Comparison of ENCODE assay signal across 1 cellular context in the genomic region with DNA sequence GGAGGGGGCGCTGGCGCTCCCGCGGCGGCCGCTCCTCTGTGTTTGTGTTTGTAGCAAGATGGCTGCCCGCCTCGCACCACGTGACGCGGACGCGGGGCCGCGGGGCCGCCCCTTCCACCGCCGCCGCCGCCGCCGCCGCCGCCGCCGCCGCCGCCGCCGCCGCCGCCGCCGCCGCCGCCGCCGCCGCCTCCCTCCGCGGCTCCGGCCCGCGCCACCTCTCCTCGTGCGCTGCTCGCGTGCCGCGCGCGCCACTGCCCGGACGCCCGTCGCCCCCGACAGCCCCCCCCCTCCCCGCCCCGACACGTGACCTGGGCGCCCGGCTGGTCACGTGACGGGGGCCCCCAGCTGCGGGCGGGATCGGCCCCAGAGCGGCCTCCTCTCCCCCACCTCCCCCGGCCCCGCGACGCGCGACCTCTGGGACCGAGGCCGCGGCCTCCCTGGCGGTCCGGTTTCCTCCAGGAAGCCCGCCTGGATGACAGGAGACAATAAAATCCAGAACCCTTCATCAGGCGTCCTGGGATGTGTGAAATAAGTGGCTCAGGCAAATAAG.
TF ChIP-seq lines count a peak whose summit lies in the region.

A gene with protein sequence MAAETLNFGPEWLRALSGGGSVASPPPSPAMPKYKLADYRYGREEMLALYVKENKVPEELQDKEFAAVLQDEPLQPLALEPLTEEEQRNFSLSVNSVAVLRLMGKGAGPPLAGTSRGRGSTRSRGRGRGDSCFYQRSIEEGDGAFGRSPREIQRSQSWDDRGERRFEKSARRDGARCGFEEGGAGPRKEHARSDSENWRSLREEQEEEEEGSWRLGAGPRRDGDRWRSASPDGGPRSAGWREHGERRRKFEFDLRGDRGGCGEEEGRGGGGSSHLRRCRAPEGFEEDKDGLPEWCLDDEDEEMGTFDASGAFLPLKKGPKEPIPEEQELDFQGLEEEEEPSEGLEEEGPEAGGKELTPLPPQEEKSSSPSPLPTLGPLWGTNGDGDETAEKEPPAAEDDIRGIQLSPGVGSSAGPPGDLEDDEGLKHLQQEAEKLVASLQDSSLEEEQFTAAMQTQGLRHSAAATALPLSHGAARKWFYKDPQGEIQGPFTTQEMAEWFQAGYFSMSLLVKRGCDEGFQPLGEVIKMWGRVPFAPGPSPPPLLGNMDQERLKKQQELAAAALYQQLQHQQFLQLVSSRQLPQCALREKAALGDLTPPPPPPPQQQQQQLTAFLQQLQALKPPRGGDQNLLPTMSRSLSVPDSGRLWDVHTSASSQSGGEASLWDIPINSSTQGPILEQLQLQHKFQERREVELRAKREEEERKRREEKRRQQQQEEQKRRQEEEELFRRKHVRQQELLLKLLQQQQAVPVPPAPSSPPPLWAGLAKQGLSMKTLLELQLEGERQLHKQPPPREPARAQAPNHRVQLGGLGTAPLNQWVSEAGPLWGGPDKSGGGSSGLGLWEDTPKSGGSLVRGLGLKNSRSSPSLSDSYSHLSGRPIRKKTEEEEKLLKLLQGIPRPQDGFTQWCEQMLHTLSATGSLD (N-terminal part only) (minus strand): TSS at position 55 of the 550 bp plus-strand sequence. CDS start 6,012 bp downstream, outside the sequence.

TF ChIP-seq in HepG2, 621 proteins besides CTCF, POLR2A, EP300 and RAD21 (continued from another document and continues in another):
- TF ChIP-seq, protein P1, sequence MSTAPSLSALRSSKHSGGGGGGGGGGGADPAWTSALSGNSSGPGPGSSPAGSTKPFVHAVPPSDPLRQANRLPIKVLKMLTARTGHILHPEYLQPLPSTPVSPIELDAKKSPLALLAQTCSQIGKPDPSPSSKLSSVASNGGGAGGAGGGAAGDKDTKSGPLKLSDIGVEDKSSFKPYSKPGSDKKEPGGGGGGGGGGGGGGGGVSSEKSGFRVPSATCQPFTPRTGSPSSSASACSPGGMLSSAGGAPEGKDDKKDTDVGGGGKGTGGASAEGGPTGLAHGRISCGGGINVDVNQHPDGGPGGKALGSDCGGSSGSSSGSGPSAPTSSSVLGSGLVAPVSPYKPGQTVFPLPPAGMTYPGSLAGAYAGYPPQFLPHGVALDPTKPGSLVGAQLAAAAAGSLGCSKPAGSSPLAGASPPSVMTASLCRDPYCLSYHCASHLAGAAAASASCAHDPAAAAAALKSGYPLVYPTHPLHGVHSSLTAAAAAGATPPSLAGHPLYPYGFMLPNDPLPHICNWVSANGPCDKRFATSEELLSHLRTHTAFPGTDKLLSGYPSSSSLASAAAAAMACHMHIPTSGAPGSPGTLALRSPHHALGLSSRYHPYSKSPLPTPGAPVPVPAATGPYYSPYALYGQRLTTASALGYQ (CRISPR knock-in tag; IDR thresholded peaks at IDR 0.05): no peak
- TF ChIP-seq ZNF558 (CRISPR knock-in tag; IDR thresholded peaks at IDR 0.05; ENCODE audit: borderline replicate concordance) (0 out of 2 replicates have a peak, but pooled peaks have one; percentile 5), PHF20 (CRISPR knock-in tag; IDR thresholded peaks at IDR 0.05) (peak; percentile 30; the same call in 1 of the 2 replicates), SSRP1 (CRISPR knock-in tag; IDR thresholded peaks at IDR 0.05) (no peak), MAFK (conservative IDR thresholded peaks at IDR 0.05 in 1 of 2, IDR thresholded peaks at IDR 0.05 in 1 of 2; ENCODE audit: low read length in 2 of 2) (no peak), MYC (CRISPR knock-in tag; IDR thresholded peaks at IDR 0.05; ENCODE audit: borderline replicate concordance) (peak; percentile 55), WIZ (CRISPR knock-in tag; IDR thresholded peaks at IDR 0.05) (no peak), SALL1 (CRISPR knock-in tag; IDR thresholded peaks at IDR 0.05) (peak; percentile 42), MIER2 (CRISPR knock-in tag; IDR thresholded peaks at IDR 0.05) (no peak), NR2C2 (CRISPR knock-in tag; IDR thresholded peaks at IDR 0.05; ENCODE audit: borderline replicate concordance) (0 out of 2 replicates have a peak, but pooled peaks have one; percentile 8), PAWR (CRISPR knock-in tag; IDR thresholded peaks at IDR 0.05; ENCODE audit: borderline replicate concordance) (no peak), YY1 (IDR thresholded peaks at IDR 0.05; ENCODE audit: insufficient read depth, insufficient replicate concordance, low read depth, low read length) (peak; percentile 84), ZBTB7B (CRISPR knock-in tag; IDR thresholded peaks at IDR 0.05) (0 out of 2 replicates have a peak, but pooled peaks have one; percentile 36), ZNF430 (CRISPR knock-in tag; IDR thresholded peaks at IDR 0.05) (no peak; the same call in 1 of the 2 replicates), HDAC1 (CRISPR knock-in tag; IDR thresholded peaks at IDR 0.05) (peak; percentile 34; the same call in 1 of the 2 replicates), ZNF432 (CRISPR knock-in tag; IDR thresholded peaks at IDR 0.05; ENCODE audit: borderline replicate concordance) (no peak), ZNF343 (CRISPR knock-in tag; IDR thresholded peaks at IDR 0.05) (no peak), KAT8 (CRISPR knock-in tag; IDR thresholded peaks at IDR 0.05) (no peak), PPARG (CRISPR knock-in tag; conservative IDR thresholded peaks at IDR 0.05) (0 out of 2 replicates have a peak, but pooled peaks have one; percentile 28), RCOR2 (CRISPR knock-in tag; IDR thresholded peaks at IDR 0.05) (0 out of 2 replicates have a peak, but pooled peaks have one; percentile 44), SP4 (CRISPR knock-in tag; IDR thresholded peaks at IDR 0.05) (0 out of 2 replicates have a peak, but pooled peaks have one; percentile 34), JARID2 (CRISPR knock-in tag; IDR thresholded peaks at IDR 0.05; ENCODE audit: insufficient replicate concordance) (no peak), ZFX (CRISPR knock-in tag; IDR thresholded peaks at IDR 0.05; ENCODE audit: low read depth) (peak; percentile 63), ATF7-NPFF (CRISPR knock-in tag; IDR thresholded peaks at IDR 0.05; ENCODE audit: low read depth) (no peak), RAD51 (IDR thresholded peaks at IDR 0.05; ENCODE audit: borderline replicate concordance) (peak; percentile 72; the same call in 1 of the 2 replicates)
- TF ChIP-seq, protein P2, sequence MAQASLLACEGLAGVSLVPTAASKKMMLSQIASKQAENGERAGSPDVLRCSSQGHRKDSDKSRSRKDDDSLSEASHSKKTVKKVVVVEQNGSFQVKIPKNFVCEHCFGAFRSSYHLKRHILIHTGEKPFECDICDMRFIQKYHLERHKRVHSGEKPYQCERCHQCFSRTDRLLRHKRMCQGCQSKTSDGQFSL (CRISPR knock-in tag; IDR thresholded peaks at IDR 0.05): peak; percentile 57; the same call in 1 of the 2 replicates
- TF ChIP-seq, protein P3, sequence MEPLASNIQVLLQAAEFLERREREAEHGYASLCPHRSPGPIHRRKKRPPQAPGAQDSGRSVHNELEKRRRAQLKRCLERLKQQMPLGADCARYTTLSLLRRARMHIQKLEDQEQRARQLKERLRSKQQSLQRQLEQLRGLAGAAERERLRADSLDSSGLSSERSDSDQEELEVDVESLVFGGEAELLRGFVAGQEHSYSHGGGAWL (CRISPR knock-in tag; IDR thresholded peaks at IDR 0.05): peak; percentile 31; the same call in 1 of the 2 replicates
- TF ChIP-seq, protein P4, sequence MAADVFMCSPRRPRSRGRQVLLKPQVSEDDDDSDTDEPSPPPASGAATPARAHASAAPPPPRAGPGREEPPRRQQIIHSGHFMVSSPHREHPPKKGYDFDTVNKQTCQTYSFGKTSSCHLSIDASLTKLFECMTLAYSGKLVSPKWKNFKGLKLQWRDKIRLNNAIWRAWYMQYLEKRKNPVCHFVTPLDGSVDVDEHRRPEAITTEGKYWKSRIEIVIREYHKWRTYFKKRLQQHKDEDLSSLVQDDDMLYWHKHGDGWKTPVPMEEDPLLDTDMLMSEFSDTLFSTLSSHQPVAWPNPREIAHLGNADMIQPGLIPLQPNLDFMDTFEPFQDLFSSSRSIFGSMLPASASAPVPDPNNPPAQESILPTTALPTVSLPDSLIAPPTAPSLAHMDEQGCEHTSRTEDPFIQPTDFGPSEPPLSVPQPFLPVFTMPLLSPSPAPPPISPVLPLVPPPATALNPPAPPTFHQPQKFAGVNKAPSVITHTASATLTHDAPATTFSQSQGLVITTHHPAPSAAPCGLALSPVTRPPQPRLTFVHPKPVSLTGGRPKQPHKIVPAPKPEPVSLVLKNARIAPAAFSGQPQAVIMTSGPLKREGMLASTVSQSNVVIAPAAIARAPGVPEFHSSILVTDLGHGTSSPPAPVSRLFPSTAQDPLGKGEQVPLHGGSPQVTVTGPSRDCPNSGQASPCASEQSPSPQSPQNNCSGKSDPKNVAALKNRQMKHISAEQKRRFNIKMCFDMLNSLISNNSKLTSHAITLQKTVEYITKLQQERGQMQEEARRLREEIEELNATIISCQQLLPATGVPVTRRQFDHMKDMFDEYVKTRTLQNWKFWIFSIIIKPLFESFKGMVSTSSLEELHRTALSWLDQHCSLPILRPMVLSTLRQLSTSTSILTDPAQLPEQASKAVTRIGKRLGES (CRISPR knock-in tag; IDR thresholded peaks at IDR 0.05; ENCODE audit: borderline replicate concordance): 0 out of 2 replicates have a peak, but pooled peaks have one; percentile 38
- TF ChIP-seq, protein P5, sequence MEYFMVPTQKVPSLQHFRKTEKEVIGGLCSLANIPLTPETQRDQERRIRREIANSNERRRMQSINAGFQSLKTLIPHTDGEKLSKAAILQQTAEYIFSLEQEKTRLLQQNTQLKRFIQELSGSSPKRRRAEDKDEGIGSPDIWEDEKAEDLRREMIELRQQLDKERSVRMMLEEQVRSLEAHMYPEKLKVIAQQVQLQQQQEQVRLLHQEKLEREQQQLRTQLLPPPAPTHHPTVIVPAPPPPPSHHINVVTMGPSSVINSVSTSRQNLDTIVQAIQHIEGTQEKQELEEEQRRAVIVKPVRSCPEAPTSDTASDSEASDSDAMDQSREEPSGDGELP (IDR thresholded peaks at IDR 0.05; ENCODE audit: borderline replicate concordance, low read depth): peak; percentile 42; the same call in 1 of the 2 replicates
- TF ChIP-seq, protein P6, sequence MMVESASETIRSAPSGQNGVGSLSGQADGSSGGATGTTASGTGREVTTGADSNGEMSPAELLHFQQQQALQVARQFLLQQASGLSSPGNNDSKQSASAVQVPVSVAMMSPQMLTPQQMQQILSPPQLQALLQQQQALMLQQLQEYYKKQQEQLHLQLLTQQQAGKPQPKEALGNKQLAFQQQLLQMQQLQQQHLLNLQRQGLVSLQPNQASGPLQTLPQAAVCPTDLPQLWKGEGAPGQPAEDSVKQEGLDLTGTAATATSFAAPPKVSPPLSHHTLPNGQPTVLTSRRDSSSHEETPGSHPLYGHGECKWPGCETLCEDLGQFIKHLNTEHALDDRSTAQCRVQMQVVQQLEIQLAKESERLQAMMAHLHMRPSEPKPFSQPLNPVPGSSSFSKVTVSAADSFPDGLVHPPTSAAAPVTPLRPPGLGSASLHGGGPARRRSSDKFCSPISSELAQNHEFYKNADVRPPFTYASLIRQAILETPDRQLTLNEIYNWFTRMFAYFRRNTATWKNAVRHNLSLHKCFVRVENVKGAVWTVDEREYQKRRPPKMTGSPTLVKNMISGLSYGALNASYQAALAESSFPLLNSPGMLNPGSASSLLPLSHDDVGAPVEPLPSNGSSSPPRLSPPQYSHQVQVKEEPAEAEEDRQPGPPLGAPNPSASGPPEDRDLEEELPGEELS (CRISPR knock-in tag; IDR thresholded peaks at IDR 0.05): no peak
- TF ChIP-seq, protein P7, sequence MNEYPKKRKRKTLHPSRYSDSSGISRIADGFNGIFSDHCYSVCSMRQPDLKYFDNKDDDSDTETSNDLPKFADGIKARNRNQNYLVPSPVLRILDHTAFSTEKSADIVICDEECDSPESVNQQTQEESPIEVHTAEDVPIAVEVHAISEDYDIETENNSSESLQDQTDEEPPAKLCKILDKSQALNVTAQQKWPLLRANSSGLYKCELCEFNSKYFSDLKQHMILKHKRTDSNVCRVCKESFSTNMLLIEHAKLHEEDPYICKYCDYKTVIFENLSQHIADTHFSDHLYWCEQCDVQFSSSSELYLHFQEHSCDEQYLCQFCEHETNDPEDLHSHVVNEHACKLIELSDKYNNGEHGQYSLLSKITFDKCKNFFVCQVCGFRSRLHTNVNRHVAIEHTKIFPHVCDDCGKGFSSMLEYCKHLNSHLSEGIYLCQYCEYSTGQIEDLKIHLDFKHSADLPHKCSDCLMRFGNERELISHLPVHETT (CRISPR knock-in tag; conservative IDR thresholded peaks at IDR 0.05): peak; percentile 72; the same call in 1 of the 2 replicates
- TF ChIP-seq, protein P8, sequence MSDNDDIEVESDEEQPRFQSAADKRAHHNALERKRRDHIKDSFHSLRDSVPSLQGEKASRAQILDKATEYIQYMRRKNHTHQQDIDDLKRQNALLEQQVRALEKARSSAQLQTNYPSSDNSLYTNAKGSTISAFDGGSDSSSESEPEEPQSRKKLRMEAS (IDR thresholded peaks at IDR 0.05): peak; percentile 88
- TF ChIP-seq, protein P9, sequence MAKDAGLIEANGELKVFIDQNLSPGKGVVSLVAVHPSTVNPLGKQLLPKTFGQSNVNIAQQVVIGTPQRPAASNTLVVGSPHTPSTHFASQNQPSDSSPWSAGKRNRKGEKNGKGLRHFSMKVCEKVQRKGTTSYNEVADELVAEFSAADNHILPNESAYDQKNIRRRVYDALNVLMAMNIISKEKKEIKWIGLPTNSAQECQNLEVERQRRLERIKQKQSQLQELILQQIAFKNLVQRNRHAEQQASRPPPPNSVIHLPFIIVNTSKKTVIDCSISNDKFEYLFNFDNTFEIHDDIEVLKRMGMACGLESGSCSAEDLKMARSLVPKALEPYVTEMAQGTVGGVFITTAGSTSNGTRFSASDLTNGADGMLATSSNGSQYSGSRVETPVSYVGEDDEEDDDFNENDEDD (CRISPR knock-in tag; IDR thresholded peaks at IDR 0.05; ENCODE audit: borderline replicate concordance): peak; percentile 89; the same call in 1 of the 2 replicates
- TF ChIP-seq, protein P10, sequence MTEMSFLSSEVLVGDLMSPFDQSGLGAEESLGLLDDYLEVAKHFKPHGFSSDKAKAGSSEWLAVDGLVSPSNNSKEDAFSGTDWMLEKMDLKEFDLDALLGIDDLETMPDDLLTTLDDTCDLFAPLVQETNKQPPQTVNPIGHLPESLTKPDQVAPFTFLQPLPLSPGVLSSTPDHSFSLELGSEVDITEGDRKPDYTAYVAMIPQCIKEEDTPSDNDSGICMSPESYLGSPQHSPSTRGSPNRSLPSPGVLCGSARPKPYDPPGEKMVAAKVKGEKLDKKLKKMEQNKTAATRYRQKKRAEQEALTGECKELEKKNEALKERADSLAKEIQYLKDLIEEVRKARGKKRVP (CRISPR knock-in tag; IDR thresholded peaks at IDR 0.05): no peak
- TF ChIP-seq, protein P11, sequence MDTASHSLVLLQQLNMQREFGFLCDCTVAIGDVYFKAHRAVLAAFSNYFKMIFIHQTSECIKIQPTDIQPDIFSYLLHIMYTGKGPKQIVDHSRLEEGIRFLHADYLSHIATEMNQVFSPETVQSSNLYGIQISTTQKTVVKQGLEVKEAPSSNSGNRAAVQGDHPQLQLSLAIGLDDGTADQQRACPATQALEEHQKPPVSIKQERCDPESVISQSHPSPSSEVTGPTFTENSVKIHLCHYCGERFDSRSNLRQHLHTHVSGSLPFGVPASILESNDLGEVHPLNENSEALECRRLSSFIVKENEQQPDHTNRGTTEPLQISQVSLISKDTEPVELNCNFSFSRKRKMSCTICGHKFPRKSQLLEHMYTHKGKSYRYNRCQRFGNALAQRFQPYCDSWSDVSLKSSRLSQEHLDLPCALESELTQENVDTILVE (CRISPR knock-in tag; IDR thresholded peaks at IDR 0.05): no peak
